Comparison of ENCODE assay signal across 13 cellular contexts in genomic region chr15:49589030-49589429, GRCh38. TPM values are rescaled to one million over a fixed set of nuclear protein-coding genes. Genes with fewer than 3 reads are reported as not detected.
DNase-seq lines count a peak whose midpoint lies in the region; ATAC-seq, FAIRE-seq and TF ChIP-seq lines count a peak whose summit lies in the region.
"Had no signal": no experiment of that assay in that cellular context is flagged by ENCODE, and none has a peak within 500 bp of the region (broad histone marks: within the 10 kb centered on the region; RNA-seq: fewer than 3 reads in every experiment).

No MANE protein-coding gene starts in this region.

- H3K4me1 ChIP-seq in body of pancreas (no peaks in the 10 kb centered on the region), tibial artery (no peaks in the 10 kb centered on the region)

- ATAC-seq in GM21447 (IDR thresholded peaks at IDR 0.05; ENCODE audit: unreplicated experiment) (peak; percentile 73), HG03175 (IDR thresholded peaks at IDR 0.05; ENCODE audit: unreplicated experiment) (peak; percentile 56), body of pancreas (no peak)
- ATAC-seq in activated naive CD4-positive, alpha-beta T cell treated with anti-CD3 and anti-CD28 coated beads, Interleukin-2, amount 50 U/mL, for 72 hours = no peak
- ATAC-seq: Panc1, sciatic nerve had no signal

- no peaks in the 10 kb centered on the region for H3K27me3 ChIP-seq in body of pancreas
- H3K27me3 ChIP-seq in tibial artery = no peaks in the 10 kb centered on the region

- H3K4me3 ChIP-seq in body of pancreas (no peak overlapping the region), tibial artery (no peak overlapping the region)

- H3K36me3 ChIP-seq in body of pancreas (replicated peaks in 1 of 2; ENCODE audit: insufficient read depth in 1 of 2, low read depth in 2 of 2) (no peaks in the 10 kb centered on the region), tibial artery (peaks cover 0 to 6% (median 0%) of the 10 kb centered on the region in 3 donors)

- H3K9me3 ChIP-seq in body of pancreas (no peaks in the 10 kb centered on the region), tibial artery (peaks cover 0 to 8% (median 5%) of the 10 kb centered on the region in 3 donors)

- H3K9me3 Mint-ChIP-seq in activated naive CD4-positive, alpha-beta T cell treated with anti-CD3 and anti-CD28 coated beads, Interleukin-2, amount 50 U/mL, for 72 hours = peaks cover 0 to 12% of the 10 kb centered on the region in 2 donors

- no peak for DNase-seq in GM18507 (ENCODE audit: extremely low spot score, insufficient read length, low read depth)
- DNase-seq in erythroblast (lab: John Stamatoyannopoulos, UW) = peak; percentile 25 to 29
- no peak for DNase-seq in body of pancreas
- DNase-seq in tibial artery = no peak
- no peak for DNase-seq in activated naive CD4-positive, alpha-beta T cell treated with anti-CD3 and anti-CD28 coated beads, Interleukin-2, amount 50 U/mL, for 72 hours (ENCODE audit: low spot score in 2 of 2)
- no peak for DNase-seq in activated gamma-delta T cell treated with Interleukin-2 at 50 U/mL for 16 hours
- DNase-seq: COR-L47 had no signal

- FAIRE-seq in GM18507 (lab: Jason Lieb, UNC) = peak; percentile 47

- intact Hi-C loops in body of pancreas (cut with DNase I) = no loop called here
- intact Hi-C loops in tibial artery (cut with DNase I; ENCODE audit: low total_unique reads) = no loop called here

- H3K27ac Mint-ChIP-seq in activated naive CD4-positive, alpha-beta T cell treated with anti-CD3 and anti-CD28 coated beads, Interleukin-2, amount 50 U/mL, for 72 hours = no peak overlapping the region
- H3K27ac Mint-ChIP-seq: brain, IgD-negative memory B cell had no signal

- TF ChIP-seq CTCF in body of pancreas (IDR thresholded peaks at IDR 0.05) (no peak), tibial artery (IDR thresholded peaks at IDR 0.05) (no peak)

- H3K36me3 Mint-ChIP-seq in activated naive CD4-positive, alpha-beta T cell treated with anti-CD3 and anti-CD28 coated beads, Interleukin-2, amount 50 U/mL, for 72 hours = peaks cover 16 to 20% of the 10 kb centered on the region in 2 donors

- H3K27ac ChIP-seq in body of pancreas (no peak overlapping the region), tibial artery (no peak overlapping the region)

- TF ChIP-seq POLR2A in erythroblast (IDR thresholded peaks at IDR 0.05; ENCODE audit: low read length) = no peak
- no peak for TF ChIP-seq POLR2A in body of pancreas (IDR thresholded peaks at IDR 0.05)

RNA-seq across cellular contexts. Expression of gene FAM227B, which starts 31.6 kb away (rescaled TPM):
- 1 to 10 TPM in 1 of 2 donors, not detected in 1; 2.1 TPM for total RNA-seq in body of pancreas
- 1 to 10 TPM; 3.0 to 3.6 TPM for total RNA-seq in activated naive CD4-positive, alpha-beta T cell treated with anti-CD3 and anti-CD28 coated beads, Interleukin-2, amount 50 U/mL, for 72 hours

RNA-seq across cellular contexts. Expression of gene DTWD1, which starts 31.8 kb away (rescaled TPM):
- 10 to 100 TPM; 12.5 to 22.1 TPM for total RNA-seq in body of pancreas
- total RNA-seq in activated naive CD4-positive, alpha-beta T cell treated with anti-CD3 and anti-CD28 coated beads, Interleukin-2, amount 50 U/mL, for 72 hours = 10 to 100 TPM; 18.0 to 22.0 TPM

Comparison
In these comparisons a context has a peak if more than half of its experiments do, and no peak if none do; other contexts are left out.
1. DNase-seq: peak in erythroblast (2 of 2); none in GM18507 (single experiment), body of pancreas (0 of 4), tibial artery (0 of 2), activated naive CD4-positive, alpha-beta T cell treated with anti-CD3 and anti-CD28 coated beads, Interleukin-2, amount 50 U/mL, for 72 hours (0 of 2) and activated gamma-delta T cell treated with Interleukin-2 at 50 U/mL for 16 hours (single experiment).
2. ATAC-seq: peak in GM21447 (single experiment) and HG03175 (single experiment); none in body of pancreas (single experiment) and activated naive CD4-positive, alpha-beta T cell treated with anti-CD3 and anti-CD28 coated beads, Interleukin-2, amount 50 U/mL, for 72 hours (0 of 2).